In genomic region chr9:130143974-130144373, GRCh38 we compare ENCODE assay signal across 12 cellular contexts. TPM values are rescaled to one million over a fixed set of nuclear protein-coding genes. Genes with fewer than 3 reads are reported as not detected.
DNase-seq lines count a peak whose midpoint lies in the region; ATAC-seq, FAIRE-seq and TF ChIP-seq lines count a peak whose summit lies in the region.
"Had no signal": no experiment of that assay in that cellular context is flagged by ENCODE, and none has a peak within 500 bp of the region (broad histone marks: within the 10 kb centered on the region; RNA-seq: fewer than 3 reads in every experiment).

No MANE protein-coding gene starts in this region.

- H3K36me3 Mint-ChIP-seq in activated naive CD8-positive, alpha-beta T cell, result no peaks in the 10 kb centered on the region
- peaks cover 4% of the 10 kb centered on the region for H3K36me3 Mint-ChIP-seq in stimulated activated memory B cell treated with anti-CD40 and anti-IgM and Interleukin-4, amounts not matched to agents 10 μg/mL and 1 μg/mL and 100 μg/mL, for 72 hours
- no peaks in the 10 kb centered on the region for H3K36me3 Mint-ChIP-seq in activated T-helper 2 cell treated with anti-CD3 and anti-CD28 coated beads, Interferon-gamma antibody, Interleukin-2, Interleukin-4, amounts not matched to agents 10 μg/mL and 5 μg/mL and 100 μg/mL, durations not matched to agents 14 hours and 24 hours and 36 hours (ENCODE audit: low read depth)

- intact Hi-C loops in activated T-helper 2 cell treated with anti-CD3 and anti-CD28 coated beads, Interferon-gamma antibody, Interleukin-2, Interleukin-4, amounts not matched to agents 10 μg/mL and 5 μg/mL and 100 μg/mL, durations not matched to agents 14 hours and 24 hours and 36 hours (cut with micrococcal nuclease), result no loop called here

- no peak overlapping the region for H3K27ac ChIP-seq in keratinocyte (ENCODE audit: control insufficient read depth, insufficient read depth, low read length)
- H3K27ac ChIP-seq: 22Rv1, lower lobe of right lung had no signal

- H3K36me3 ChIP-seq in keratinocyte (ENCODE audit: control insufficient read depth in 2 of 2, extremely low read depth in 1 of 2, insufficient read depth in 2 of 2, low read length in 2 of 2), result no peaks in the 10 kb centered on the region
- H3K36me3 ChIP-seq: lower lobe of right lung had no signal

- H3K4me1 ChIP-seq in keratinocyte (ENCODE audit: control insufficient read depth, extremely low read depth, insufficient read depth, low read length), result peaks cover 21% of the 10 kb centered on the region

- H3K79me2 ChIP-seq in keratinocyte (ENCODE audit: control insufficient read depth, insufficient read depth, low read length), result no peaks in the 10 kb centered on the region

- H3K27me3 Mint-ChIP-seq in activated naive CD8-positive, alpha-beta T cell, result peaks cover 6% of the 10 kb centered on the region
- peaks cover 52% of the 10 kb centered on the region for H3K27me3 Mint-ChIP-seq in stimulated activated memory B cell treated with anti-CD40 and anti-IgM and Interleukin-4, amounts not matched to agents 10 μg/mL and 1 μg/mL and 100 μg/mL, for 72 hours
- H3K27me3 Mint-ChIP-seq in activated T-helper 2 cell treated with anti-CD3 and anti-CD28 coated beads, Interferon-gamma antibody, Interleukin-2, Interleukin-4, amounts not matched to agents 10 μg/mL and 5 μg/mL and 100 μg/mL, durations not matched to agents 14 hours and 24 hours and 36 hours (ENCODE audit: low read depth), result peaks cover 29% of the 10 kb centered on the region

- no peaks in the 10 kb centered on the region for H3K9me3 Mint-ChIP-seq in activated naive CD8-positive, alpha-beta T cell (ENCODE audit: low read depth)
- H3K9me3 Mint-ChIP-seq in stimulated activated memory B cell treated with anti-CD40 and anti-IgM and Interleukin-4, amounts not matched to agents 10 μg/mL and 1 μg/mL and 100 μg/mL, for 72 hours, result no peaks in the 10 kb centered on the region
- H3K9me3 Mint-ChIP-seq in activated T-helper 2 cell treated with anti-CD3 and anti-CD28 coated beads, Interferon-gamma antibody, Interleukin-2, Interleukin-4, amounts not matched to agents 10 μg/mL and 5 μg/mL and 100 μg/mL, durations not matched to agents 14 hours and 24 hours and 36 hours, result no peaks in the 10 kb centered on the region

- H3K9me1 ChIP-seq in keratinocyte (ENCODE audit: control insufficient read depth, extremely low read depth, insufficient read depth, low read length), result no peaks in the 10 kb centered on the region

- ATAC-seq in stimulated activated memory B cell treated with anti-CD40 and anti-IgM and Interleukin-4, amounts not matched to agents 10 μg/mL and 1 μg/mL and 100 μg/mL, for 72 hours, result peak; percentile 37

- H3K9ac ChIP-seq in keratinocyte (ENCODE audit: control insufficient read depth, extremely low read depth, insufficient read depth, low read length), result no peak overlapping the region

- no peak overlapping the region for H2AFZ ChIP-seq in keratinocyte (ENCODE audit: control insufficient read depth, low read length)

- dilution Hi-C loops in keratinocyte (cut with MboI; ENCODE audit: extremely low pct_ligation_motif_present, low sequenced_read_pairs), result no loop called here

- peak overlapping the region; percentile 45 for H3K4me2 ChIP-seq in keratinocyte (ENCODE audit: control insufficient read depth, extremely low read depth, insufficient read depth, low read depth, low read length)

- TF ChIP-seq CTCF in keratinocyte (optimal IDR thresholded peaks at IDR 0.05 in 1 of 3, IDR thresholded peaks at IDR 0.05 in 1 of 3, conservative IDR thresholded peaks at IDR 0.05 in 1 of 3; ENCODE audit: extremely low read depth in 1 of 3, insufficient read depth in 2 of 3, low read length in 3 of 3), result no peak

- H3K4me3 ChIP-seq in keratinocyte (ENCODE audit: control insufficient read depth in 2 of 3, extremely low read depth in 1 of 3, insufficient read depth in 2 of 3, low read depth in 1 of 3, low read length in 3 of 3), result no peak overlapping the region
- H3K4me3 ChIP-seq: lower lobe of right lung had no signal

- DNase-seq in DMS53 (lab: John Stamatoyannopoulos, UW) (peak; percentile 58), DMS53 treated with DMSO at 0.1 percent for 48 hours (lab: John Stamatoyannopoulos, UW; ENCODE audit: unreplicated experiment) (no peak), keratinocyte (ENCODE audit: low read depth, low spot score) (no peak), NCI-H1694 treated with DMSO at 0.1 percent for 48 hours (lab: John Stamatoyannopoulos, UW) (no peak), NCI-H82 treated with DMSO at 0.1 percent for 48 hours (lab: John Stamatoyannopoulos, UW; ENCODE audit: unreplicated experiment) (no peak)
- no peak for DNase-seq in activated T-helper 2 cell treated with anti-CD3 and anti-CD28 coated beads, Interferon-gamma antibody, Interleukin-2, Interleukin-4, amounts not matched to agents 10 μg/mL and 5 μg/mL and 100 μg/mL, durations not matched to agents 14 hours and 24 hours and 36 hours (ENCODE audit: low spot score)
- DNase-seq: lower lobe of right lung; stimulated activated CD4-positive, alpha-beta T cell treated with anti-CD3 and anti-CD28 coated beads, Interleukin-4, amount 100 ng/mL, for 24 hours had no signal

- H3K4me3 Mint-ChIP-seq in activated naive CD8-positive, alpha-beta T cell, result peak overlapping the region; percentile 49
- H3K4me3 Mint-ChIP-seq in stimulated activated memory B cell treated with anti-CD40 and anti-IgM and Interleukin-4, amounts not matched to agents 10 μg/mL and 1 μg/mL and 100 μg/mL, for 72 hours, result no peak overlapping the region
- H3K4me3 Mint-ChIP-seq in activated T-helper 2 cell treated with anti-CD3 and anti-CD28 coated beads, Interferon-gamma antibody, Interleukin-2, Interleukin-4, amounts not matched to agents 10 μg/mL and 5 μg/mL and 100 μg/mL, durations not matched to agents 14 hours and 24 hours and 36 hours (ENCODE audit: low read depth), result no peak overlapping the region

- no peaks in the 10 kb centered on the region for H4K20me1 ChIP-seq in keratinocyte (ENCODE audit: control insufficient read depth, extremely low read depth, insufficient read depth, low read length)

- FAIRE-seq in keratinocyte (lab: Jason Lieb, UNC), result no peak
- FAIRE-seq: GM12891 had no signal

- H3K27me3 ChIP-seq in keratinocyte (ENCODE audit: control insufficient read depth, extremely low read depth, insufficient read depth, low read length), result no peaks in the 10 kb centered on the region

- H3K9me3 ChIP-seq in keratinocyte (ENCODE audit: control insufficient read depth, low read depth, low read length), result no peaks in the 10 kb centered on the region
- H3K9me3 ChIP-seq: lower lobe of right lung had no signal

- H3K27ac Mint-ChIP-seq in activated naive CD8-positive, alpha-beta T cell, result peak overlapping the region; percentile 75
- H3K27ac Mint-ChIP-seq in stimulated activated memory B cell treated with anti-CD40 and anti-IgM and Interleukin-4, amounts not matched to agents 10 μg/mL and 1 μg/mL and 100 μg/mL, for 72 hours, result peak overlapping the region; percentile 21
- no peak overlapping the region for H3K27ac Mint-ChIP-seq in activated T-helper 2 cell treated with anti-CD3 and anti-CD28 coated beads, Interferon-gamma antibody, Interleukin-2, Interleukin-4, amounts not matched to agents 10 μg/mL and 5 μg/mL and 100 μg/mL, durations not matched to agents 14 hours and 24 hours and 36 hours

- H3K4me1 Mint-ChIP-seq in activated naive CD8-positive, alpha-beta T cell (ENCODE audit: low read depth), result peaks cover 43% of the 10 kb centered on the region
- peaks cover 39% of the 10 kb centered on the region for H3K4me1 Mint-ChIP-seq in stimulated activated memory B cell treated with anti-CD40 and anti-IgM and Interleukin-4, amounts not matched to agents 10 μg/mL and 1 μg/mL and 100 μg/mL, for 72 hours
- peaks cover 20% of the 10 kb centered on the region for H3K4me1 Mint-ChIP-seq in activated T-helper 2 cell treated with anti-CD3 and anti-CD28 coated beads, Interferon-gamma antibody, Interleukin-2, Interleukin-4, amounts not matched to agents 10 μg/mL and 5 μg/mL and 100 μg/mL, durations not matched to agents 14 hours and 24 hours and 36 hours (ENCODE audit: low read depth)

RNA-seq across cellular contexts. Expression of gene NCS1, which starts 28.2 kb away (rescaled TPM):
- polyA plus RNA-seq in keratinocyte, result 49.1 to 67.4 TPM (median 61.6 TPM) in 3 replicates
- polyA plus RNA-seq in keratinocyte (2011; ENCODE audit: low read depth), result 7.2 TPM
- 52.4 and 71.2 TPM in 2 replicates for polyA plus RNA-seq in keratinocyte (2011; cell fraction: cytosol; rRNA removed)
- 35.4 and 37.0 TPM in 2 replicates for polyA plus RNA-seq in keratinocyte (2011; cell fraction: nucleus; rRNA removed)
- polyA plus RNA-seq in keratinocyte (2012; ENCODE audit: low replicate concordance), result 26.6 and 49.7 TPM in 2 replicates
- polyA minus RNA-seq in keratinocyte, result 45.3 to 74.1 TPM (median 69.9 TPM) in 3 replicates
- polyA minus RNA-seq in keratinocyte (2011; cell fraction: cytosol; rRNA and poly(A)+ RNA removed), result 94.6 TPM
- polyA minus RNA-seq in keratinocyte (2011; cell fraction: nucleus; rRNA and poly(A)+ RNA removed), result 22.4 and 28.3 TPM in 2 replicates
- total RNA-seq in activated T-helper 2 cell treated with anti-CD3 and anti-CD28 coated beads, Interferon-gamma antibody, Interleukin-2, Interleukin-4, amounts not matched to agents 10 μg/mL and 5 μg/mL and 100 μg/mL, durations not matched to agents 14 hours and 24 hours and 36 hours, result 23.5 and 27.9 TPM in 2 replicates
